Comparison of ENCODE assay signal across 29 cellular contexts in genomic region chr3:42575137-42575741, GRCh38.
"Had no signal": no experiment of that assay in that cellular context is flagged by ENCODE, and none has a peak within 500 bp of the region (broad histone marks: within the 10 kb centered on the region; RNA-seq: fewer than 3 reads in every experiment).

No MANE protein-coding gene starts in this region.

- H3K27ac ChIP-seq: neural progenitor cell, ovary, parathyroid adenoma, psoas muscle, right lobe of liver, sigmoid colon, spleen, stomach, thoracic aorta, thyroid gland, tibial nerve, upper lobe of left lung, vagina had no signal

- H3K4me1 ChIP-seq: neural progenitor cell, parathyroid adenoma, right lobe of liver had no signal

- H3K9ac ChIP-seq: neural progenitor cell, parathyroid adenoma had no signal

- DNase-seq: natural killer cell; occipital lobe; ovary; posterior cingulate gyrus; psoas muscle; right cardiac atrium; right lobe of liver; sigmoid colon; spleen; stimulated activated CD4-positive, alpha-beta T cell treated with anti-CD3 and anti-CD28 coated beads, Interleukin-12 subunit alpha, Interleukin-12 subunit beta, amount 100 ng/mL, for 4 hours; stimulated activated CD4-positive, alpha-beta T cell treated with anti-CD3 and anti-CD28 coated beads, Interleukin-1b, Interleukin-23, amount 100 ng/mL, for 48 hours; stimulated activated CD4-positive, alpha-beta T cell treated with anti-CD3 and anti-CD28 coated beads, Interleukin-4, amount 100 ng/mL, for 1 hour; stimulated activated CD4-positive, alpha-beta T cell treated with anti-CD3 and anti-CD28 coated beads, Interleukin-4, amount 100 ng/mL, for 4 hours; stimulated activated CD8-positive, alpha-beta memory T cell treated with anti-CD3 and anti-CD28 coated beads, Interleukin-4, amount 100 ng/mL, for 48 hours; stimulated activated naive B cell treated with anti-CD40 and anti-IgM and Interleukin-4, amounts not matched to agents 10 μg/mL and 1 μg/mL and 100 μg/mL, for 72 hours; stimulated activated naive CD4-positive, alpha-beta T cell treated with Interleukin-2 at 50 U/mL for 16 hours; stomach; thyroid gland; trophoblast cell; upper lobe of left lung had no signal

- H3K27me3 Mint-ChIP-seq: progenitor cell of endocrine pancreas; stimulated activated naive B cell treated with anti-CD40 and anti-IgM and Interleukin-4, amounts not matched to agents 10 μg/mL and 1 μg/mL and 100 μg/mL, for 72 hours; stimulated activated naive CD8-positive, alpha-beta T cell treated with anti-CD3 and anti-CD28 coated beads, Interleukin-15, Interleukin-2, amounts not matched to agents 100 ng/mL and 50 ng/mL, for 24 hours had no signal

- H3K4me3 Mint-ChIP-seq: natural killer cell; nephron; neural progenitor cell; stimulated activated naive B cell treated with anti-CD40 and anti-IgM and Interleukin-4, amounts not matched to agents 10 μg/mL and 1 μg/mL and 100 μg/mL, for 72 hours; stimulated activated naive CD8-positive, alpha-beta T cell treated with anti-CD3 and anti-CD28 coated beads, Interleukin-15, Interleukin-2, amounts not matched to agents 100 ng/mL and 50 ng/mL, for 24 hours had no signal

- H3K4me3 ChIP-seq: neural progenitor cell, ovary, psoas muscle, right lobe of liver, sigmoid colon, smooth muscle cell, spleen, stomach, thoracic aorta, thyroid gland, tibial nerve, upper lobe of left lung, vagina had no signal

- H3K9me3 ChIP-seq: ovary, right lobe of liver, thyroid gland, vagina had no signal

- H3K27ac Mint-ChIP-seq: natural killer cell; nephron; neural progenitor cell; progenitor cell of endocrine pancreas; stimulated activated naive B cell treated with anti-CD40 and anti-IgM and Interleukin-4, amounts not matched to agents 10 μg/mL and 1 μg/mL and 100 μg/mL, for 72 hours; stimulated activated naive CD8-positive, alpha-beta T cell treated with anti-CD3 and anti-CD28 coated beads, Interleukin-15, Interleukin-2, amounts not matched to agents 100 ng/mL and 50 ng/mL, for 24 hours had no signal

- ATAC-seq: natural killer cell; psoas muscle; right cardiac atrium; right lobe of liver; stimulated activated naive B cell treated with anti-CD40 and anti-IgM and Interleukin-4, amounts not matched to agents 10 μg/mL and 1 μg/mL and 100 μg/mL, for 72 hours had no signal

- H3K4me2 ChIP-seq: neural progenitor cell, smooth muscle cell had no signal

- H3K27me3 ChIP-seq: neural progenitor cell, ovary, right lobe of liver, sigmoid colon, spleen, stomach, thyroid gland, tibial nerve, upper lobe of left lung, vagina had no signal

- H3K36me3 ChIP-seq: ovary, right lobe of liver, thoracic aorta, thyroid gland had no signal

- H2AFZ ChIP-seq: neural progenitor cell, parathyroid adenoma had no signal
